Comparison of ENCODE assay signal across 31 cellular contexts in genomic region chr7:92910976-92911375, GRCh38.
"Had no signal": no experiment of that assay in that cellular context is flagged by ENCODE, and none has a peak within 500 bp of the region (broad histone marks: within the 10 kb centered on the region; RNA-seq: fewer than 3 reads in every experiment).

No MANE protein-coding gene starts in this region.

- H3K27me3 ChIP-seq: adrenal gland, ascending aorta, body of pancreas, brain microvascular endothelial cell, breast epithelium, cardiac muscle cell had no signal

- H3K36me3 ChIP-seq: adrenal gland, ascending aorta, brain microvascular endothelial cell, breast epithelium, cardiac muscle cell had no signal

- H3K4me3 ChIP-seq: adrenal gland, ascending aorta, body of pancreas, breast epithelium, cardiac muscle cell had no signal

- ATAC-seq: activated naive CD4-positive, alpha-beta T cell treated with anti-CD3 and anti-CD28 coated beads, Interleukin-2, amount 50 U/mL, for 72 hours; activated naive CD8-positive, alpha-beta T cell treated with anti-CD3 and anti-CD28 coated beads, Interleukin-2, amount 50 U/mL, for 24 hours; activated T-cell treated with anti-CD3 and anti-CD28 coated beads, Interleukin-2, amount 50 U/mL, for 4 hours; activated T-cell treated with anti-CD3 and anti-CD28 coated beads, Interleukin-2, amount 50 U/mL, for 72 hours; activated T-helper 17 cell treated with anti-CD3 and anti-CD28 coated beads, Interleukin-2, amount 50 U/mL, for 72 hours; body of pancreas had no signal

- H3K9me3 ChIP-seq: adrenal gland, ascending aorta, body of pancreas, breast epithelium had no signal

- DNase-seq: activated effector memory CD4-positive, alpha-beta T cell treated with anti-CD3 and anti-CD28 coated beads, Interleukin-2, amount 50 U/mL, for 16 hours; activated effector memory CD4-positive, alpha-beta T cell treated with Interleukin-2 at 50 U/mL for 16 hours; activated gamma-delta T cell; activated gamma-delta T cell treated with Interleukin-2 at 50 U/mL for 16 hours; activated naive CD4-positive, alpha-beta T cell; activated naive CD4-positive, alpha-beta T cell treated with anti-CD3 and anti-CD28 coated beads for 36 hours; activated naive CD4-positive, alpha-beta T cell treated with anti-CD3 and anti-CD28 coated beads, Interleukin-2, amount 10 ng/mL, durations not matched to agents 7 days and 5 days; activated naive CD4-positive, alpha-beta T cell treated with anti-CD3 and anti-CD28 coated beads, Interleukin-2, amount 50 U/mL, for 16 hours; activated naive CD4-positive, alpha-beta T cell treated with Interleukin-2 at 50 U/mL for 16 hours; activated naive CD8-positive, alpha-beta T cell treated with anti-CD3 and anti-CD28 coated beads for 36 hours; activated naive CD8-positive, alpha-beta T cell treated with anti-CD3 and anti-CD28 coated beads, Interleukin-2, amount 10 ng/mL, durations not matched to agents 7 days and 5 days; activated naive CD8-positive, alpha-beta T cell treated with anti-CD3 and anti-CD28 coated beads, Interleukin-2, amount 50 U/mL, for 24 hours; activated T-cell treated with anti-CD3 and anti-CD28 coated beads, Interleukin-2, amount 50 U/mL, for 24 hours; activated T-cell treated with anti-CD3 and anti-CD28 coated beads, Interleukin-2, amount 50 U/mL, for 4 hours; activated T-cell treated with anti-CD3 and anti-CD28 coated beads, Interleukin-2, amount 50 U/mL, for 48 hours; activated T-cell treated with anti-CD3 and anti-CD28 coated beads, Interleukin-2, amount 50 U/mL, for 72 hours; adrenal gland; amniotic stem cell; amygdala; anterior cingulate cortex; aorta; body of pancreas; brain microvascular endothelial cell; caudate nucleus; central memory CD4-positive, alpha-beta T cell; cerebellar nuclear complex had no signal

- H3K27ac ChIP-seq: adrenal gland, ascending aorta, body of pancreas, brain microvascular endothelial cell, breast epithelium, cardiac muscle cell had no signal

- H3K4me1 ChIP-seq: adrenal gland, ascending aorta, body of pancreas, breast epithelium had no signal
